10 cellular contexts compared by ENCODE assay signal in the genomic region with DNA sequence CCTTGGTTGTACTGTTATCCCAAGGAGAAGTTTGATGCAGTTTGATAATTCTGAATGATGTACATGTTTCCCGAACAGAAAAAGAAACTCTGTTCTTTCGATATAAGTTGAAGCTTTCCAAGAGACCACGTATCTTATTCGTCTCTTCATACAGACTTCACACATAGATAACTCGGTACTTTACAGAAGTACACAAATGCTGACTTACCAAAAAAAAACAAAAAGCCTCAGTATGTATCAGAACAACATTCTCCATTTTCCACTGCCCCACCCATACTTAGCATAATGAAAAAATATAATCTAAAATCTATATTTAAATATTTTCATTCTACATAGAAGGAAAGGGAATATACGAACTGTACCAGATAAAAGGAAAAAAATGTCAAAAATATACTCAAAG. TPM values are rescaled to one million over a fixed set of nuclear protein-coding genes. Genes with fewer than 3 reads are reported as not detected.
DNase-seq lines count a peak whose midpoint lies in the region; ATAC-seq and TF ChIP-seq lines count a peak whose summit lies in the region.
"Had no signal": no experiment of that assay in that cellular context is flagged by ENCODE, and none has a peak within 500 bp of the region (broad histone marks: within the 10 kb centered on the region; RNA-seq: fewer than 3 reads in every experiment).

No MANE protein-coding gene starts in this region.

- ATAC-seq in CD4-positive, CD25-positive, alpha-beta regulatory T cell (ENCODE audit: low read depth in 2 of 2) = no peak
- ATAC-seq in HCT116 = no peak
- no peak for ATAC-seq in naive thymus-derived CD4-positive, alpha-beta T cell

- no peak overlapping the region for H2AFZ ChIP-seq in HCT116 (ENCODE audit: low read depth, low read length, poor library complexity, severe bottlenecking)

- RAD21 ChIA-PET in HCT116 (lab: Charles Lee; ENCODE audit: low non-redundant PET in 1 of 2, low total read pairs in 2 of 2, uncharacterized antibody in 2 of 2, unreplicated experiment in 2 of 2) = no interaction called here

- H4K20me1 ChIP-seq in HCT116 (ENCODE audit: insufficient read depth) = peaks cover 23% of the 10 kb centered on the region

- H3K4me1 Mint-ChIP-seq in CD4-positive, CD25-positive, alpha-beta regulatory T cell = peaks cover 46 to 73% (median 55%) of the 10 kb centered on the region in 4 donors
- H3K4me1 Mint-ChIP-seq in activated naive CD8-positive, alpha-beta T cell treated with anti-CD3 and anti-CD28 coated beads for 36 hours = peaks cover 49% of the 10 kb centered on the region
- H3K4me1 Mint-ChIP-seq in naive thymus-derived CD4-positive, alpha-beta T cell = peaks cover 40 to 84% (median 76%) of the 10 kb centered on the region in 7 donors

- no peaks in the 10 kb centered on the region for H3K9me3 Mint-ChIP-seq in CD4-positive, CD25-positive, alpha-beta regulatory T cell
- no peaks in the 10 kb centered on the region for H3K9me3 Mint-ChIP-seq in activated naive CD8-positive, alpha-beta T cell treated with anti-CD3 and anti-CD28 coated beads for 36 hours
- H3K9me3 Mint-ChIP-seq in naive thymus-derived CD4-positive, alpha-beta T cell = peaks cover 0 to 7% (median 0%) of the 10 kb centered on the region in 11 donors

- peak overlapping the region; percentile 91 for H3K4me3 ChIP-seq in CD4-positive, CD25-positive, alpha-beta regulatory T cell (ENCODE audit: low read depth, low read length)
- H3K4me3 ChIP-seq in HCT116 (replicated peaks in 1 of 2; ENCODE audit: low read depth in 1 of 2, low read length in 2 of 2) = no peak overlapping the region; a peak in 1 of 4 replicates
- H3K4me3 ChIP-seq in naive thymus-derived CD4-positive, alpha-beta T cell (ENCODE audit: low read length) = no peak overlapping the region

- peak overlapping the region; percentile 81; the same call in 1 of the 2 replicates for H3K4me2 ChIP-seq in HCT116 (ENCODE audit: low read length)

- H3K27me3 Mint-ChIP-seq in CD4-positive, CD25-positive, alpha-beta regulatory T cell = peaks cover 22% of the 10 kb centered on the region
- no peaks in the 10 kb centered on the region for H3K27me3 Mint-ChIP-seq in activated naive CD8-positive, alpha-beta T cell treated with anti-CD3 and anti-CD28 coated beads for 36 hours
- H3K27me3 Mint-ChIP-seq in naive thymus-derived CD4-positive, alpha-beta T cell = peaks cover 0 to under 1% (median 0%) of the 10 kb centered on the region in 5 donors

- no peak for DNase-seq in CD4-positive, CD25-positive, alpha-beta regulatory T cell
- DNase-seq in HCT116 (ENCODE audit: low read depth, low spot score) (no peak), cerebellum (ENCODE audit: low spot score) (no peak), NCI-H146 (lab: John Stamatoyannopoulos, UW) (no peak), NCI-H2081 treated with DMSO at 0.1 percent for 48 hours (lab: John Stamatoyannopoulos, UW) (no peak)
- DNase-seq in activated naive CD8-positive, alpha-beta T cell treated with anti-CD3 and anti-CD28 coated beads for 36 hours = no peak
- DNase-seq in naive thymus-derived CD4-positive, alpha-beta T cell = no peak
- no peak for DNase-seq in NK-92 treated with Interleukin-12 subunit alpha and Interleukin-12 subunit beta, amount 100 ng/mL, for 24 hours (lab: John Stamatoyannopoulos, UW)
- DNase-seq: stomach had no signal

- intact Hi-C loops in HCT116 (cut with micrococcal nuclease) = no loop called here
- intact Hi-C loops in naive thymus-derived CD4-positive, alpha-beta T cell (cut with micrococcal nuclease) = loop anchor here in 1 of 2 donors (5.0 kb wide), 1 partner anchor 156 kb away; no protein-coding TSS in a partner anchor

- no peak for TF ChIP-seq RAD21 in HCT116 (IDR thresholded peaks at IDR 0.05; ENCODE audit: low read depth)

- H3K27ac Mint-ChIP-seq in CD4-positive, CD25-positive, alpha-beta regulatory T cell = peak overlapping the region in 1 of 3 donors; percentile 24
- no peak overlapping the region for H3K27ac Mint-ChIP-seq in activated naive CD8-positive, alpha-beta T cell treated with anti-CD3 and anti-CD28 coated beads for 36 hours
- peak overlapping the region in 4 of 9 donors; percentile 1 to 90 (median 40) for H3K27ac Mint-ChIP-seq in naive thymus-derived CD4-positive, alpha-beta T cell

- CTCF ChIA-PET in HCT116 (lab: Charles Lee) = no interaction called here
- CTCF ChIA-PET in naive thymus-derived CD4-positive, alpha-beta T cell (lab: Charles Lee) = interaction anchor here (1.0 kb wide), 2 partner anchors 10 to 71 kb away, joined by 4 read pairs; no protein-coding TSS in a partner anchor

- POLR2A ChIA-PET in HCT116 (lab: Charles Lee) = no interaction called here
- POLR2A ChIA-PET in naive thymus-derived CD4-positive, alpha-beta T cell (lab: Charles Lee) = interaction anchor here (0.9 kb wide), 2 partner anchors 13 to 15 kb away, joined by 3 to 6 read pairs; no protein-coding TSS in a partner anchor

- H3K9ac ChIP-seq in HCT116 (ENCODE audit: low read length) = no peak overlapping the region; the same call in 1 of the 2 replicates

- H3K27me3 ChIP-seq in CD4-positive, CD25-positive, alpha-beta regulatory T cell (ENCODE audit: control insufficient read depth, insufficient read depth, low read length) = no peaks in the 10 kb centered on the region
- H3K27me3 ChIP-seq in HCT116 (ENCODE audit: insufficient read depth, low read length) = no peaks in the 10 kb centered on the region
- no peaks in the 10 kb centered on the region for H3K27me3 ChIP-seq in naive thymus-derived CD4-positive, alpha-beta T cell (ENCODE audit: control insufficient read depth in 2 of 2, insufficient read depth in 2 of 2, low read length in 2 of 2)
- H3K27me3 ChIP-seq: stomach had no signal

- H3K79me2 ChIP-seq in HCT116 (ENCODE audit: insufficient read depth, low read length) = peaks cover 76% of the 10 kb centered on the region

- H3K9me2 ChIP-seq in HCT116 (ENCODE audit: insufficient read depth) = no peaks in the 10 kb centered on the region

- peak overlapping the region; percentile 93 to 99 (median 95) for H3K4me3 Mint-ChIP-seq in CD4-positive, CD25-positive, alpha-beta regulatory T cell
- H3K4me3 Mint-ChIP-seq in activated naive CD8-positive, alpha-beta T cell treated with anti-CD3 and anti-CD28 coated beads for 36 hours = peak overlapping the region; percentile 89
- peak overlapping the region in 8 of 10 donors; percentile 57 to 96 (median 93) for H3K4me3 Mint-ChIP-seq in naive thymus-derived CD4-positive, alpha-beta T cell

- TF ChIP-seq CTCF in HCT116 (IDR thresholded peaks at IDR 0.05 in 2 of 3, conservative IDR thresholded peaks at IDR 0.05 in 1 of 3; ENCODE audit: borderline replicate concordance in 1 of 3, insufficient read depth in 1 of 3, low read depth in 2 of 3, low read length in 2 of 3) = no peak

- H3K36me3 Mint-ChIP-seq in CD4-positive, CD25-positive, alpha-beta regulatory T cell = no peaks in the 10 kb centered on the region
- peaks cover 16% of the 10 kb centered on the region for H3K36me3 Mint-ChIP-seq in activated naive CD8-positive, alpha-beta T cell treated with anti-CD3 and anti-CD28 coated beads for 36 hours
- peaks cover 0 to 6% (median 0%) of the 10 kb centered on the region in 5 donors for H3K36me3 Mint-ChIP-seq in naive thymus-derived CD4-positive, alpha-beta T cell

- TF ChIP-seq POLR2A in HCT116 (IDR thresholded peaks at IDR 0.05; ENCODE audit: borderline replicate concordance, extremely low read depth, insufficient read depth, insufficient read length) = no peak

- H3K4me1 ChIP-seq in CD4-positive, CD25-positive, alpha-beta regulatory T cell (ENCODE audit: control insufficient read depth, insufficient read depth, low read length, poor library complexity, severe bottlenecking) = peaks cover 38% of the 10 kb centered on the region
- H3K4me1 ChIP-seq in HCT116 (ENCODE audit: control insufficient read depth in 1 of 2, insufficient read depth in 2 of 2, low read length in 2 of 2) = peaks cover 0 to 15% of the 10 kb centered on the region in 2 experiments; a peak in 3 of 4 replicates
- peaks cover 16 to 19% of the 10 kb centered on the region in 2 donors for H3K4me1 ChIP-seq in naive thymus-derived CD4-positive, alpha-beta T cell (ENCODE audit: control insufficient read depth in 2 of 2, insufficient read depth in 2 of 2, low read length in 2 of 2)

- no peak overlapping the region for H3K27ac ChIP-seq in CD4-positive, CD25-positive, alpha-beta regulatory T cell (ENCODE audit: insufficient read depth, low read length, poor library complexity, severe bottlenecking)
- H3K27ac ChIP-seq in HCT116 (ENCODE audit: low read depth, low read length) = no peak overlapping the region
- H3K27ac ChIP-seq in naive thymus-derived CD4-positive, alpha-beta T cell (ENCODE audit: low read depth, low read length) = no peak overlapping the region

- no TSS peak for BruUV-seq in HCT116 (replicated peaks; lab: Mats Ljungman, UMichigan)

- H3K9me3 ChIP-seq in CD4-positive, CD25-positive, alpha-beta regulatory T cell (ENCODE audit: control insufficient read depth in 2 of 2, low read length in 2 of 2) = no peaks in the 10 kb centered on the region
- H3K9me3 ChIP-seq in HCT116 (ENCODE audit: control insufficient read depth in 1 of 2, insufficient read depth in 1 of 2, low read depth in 1 of 2, low read length in 2 of 2) = no peaks in the 10 kb centered on the region
- no peaks in the 10 kb centered on the region for H3K9me3 ChIP-seq in naive thymus-derived CD4-positive, alpha-beta T cell (ENCODE audit: control insufficient read depth in 2 of 3, low read length in 3 of 3)
- H3K9me3 ChIP-seq: stomach had no signal

- H3K36me3 ChIP-seq in CD4-positive, CD25-positive, alpha-beta regulatory T cell (ENCODE audit: control insufficient read depth, insufficient read depth, low read length) = no peaks in the 10 kb centered on the region
- no peaks in the 10 kb centered on the region for H3K36me3 ChIP-seq in HCT116 (ENCODE audit: control insufficient read depth in 1 of 2, insufficient read depth in 2 of 2, low read length in 2 of 2)
- H3K36me3 ChIP-seq in naive thymus-derived CD4-positive, alpha-beta T cell (ENCODE audit: control insufficient read depth in 2 of 3, insufficient read depth in 3 of 3, low read length in 3 of 3) = peaks cover 0 to 8% (median 0%) of the 10 kb centered on the region in 3 experiments
- H3K36me3 ChIP-seq: stomach had no signal

RNA-seq across cellular contexts. Expression of gene FOXJ3, which starts 2.2 kb away (rescaled TPM):
- 68.6 TPM for total RNA-seq in CD4-positive, CD25-positive, alpha-beta regulatory T cell
- 10 to 100 TPM; 21.0 to 39.7 (median 33.6) TPM for polyA plus RNA-seq in CD4-positive, CD25-positive, alpha-beta regulatory T cell
- 51.1 TPM for total RNA-seq in HCT116 (2021; ENCODE audit: unreplicated experiment)
- polyA plus RNA-seq in HCT116 (2012) = 18.0 and 18.9 TPM in 2 replicates
- total RNA-seq in activated naive CD8-positive, alpha-beta T cell treated with anti-CD3 and anti-CD28 coated beads for 36 hours = 10 to 100 TPM; 43.7 to 47.2 TPM
- 10 to 100 TPM; 59.5 to 93.3 (median 76.5) TPM for total RNA-seq in naive thymus-derived CD4-positive, alpha-beta T cell
- polyA plus RNA-seq in naive thymus-derived CD4-positive, alpha-beta T cell = 10 to 100 TPM; 38.9 to 41.6 TPM
- total RNA-seq in cerebellum = 60.8 TPM

RNA-seq across cellular contexts. Expression of gene RIMKLA, which starts 47.7 kb away (rescaled TPM):
- not detected for total RNA-seq in CD4-positive, CD25-positive, alpha-beta regulatory T cell
- polyA plus RNA-seq in CD4-positive, CD25-positive, alpha-beta regulatory T cell = under 1 TPM in 1 of 4 donors, not detected in 3; 0.03 TPM
- total RNA-seq in HCT116 (2021; ENCODE audit: unreplicated experiment) (4.9 TPM), cerebellum (10.3 TPM)
- polyA plus RNA-seq in HCT116 (2012) = 3.7 and 5.1 TPM in 2 replicates
- 1 to 10 TPM; 6.3 to 8.1 TPM for total RNA-seq in activated naive CD8-positive, alpha-beta T cell treated with anti-CD3 and anti-CD28 coated beads for 36 hours
- 1 to 10 TPM in 1 of 5 experiments, under 1 TPM in 3, not detected in 1; 0.03 to 3.1 (median 0.17) TPM for total RNA-seq in naive thymus-derived CD4-positive, alpha-beta T cell
- polyA plus RNA-seq in naive thymus-derived CD4-positive, alpha-beta T cell = not detected
- total RNA-seq: myocyte had no signal
